In the genomic region with DNA sequence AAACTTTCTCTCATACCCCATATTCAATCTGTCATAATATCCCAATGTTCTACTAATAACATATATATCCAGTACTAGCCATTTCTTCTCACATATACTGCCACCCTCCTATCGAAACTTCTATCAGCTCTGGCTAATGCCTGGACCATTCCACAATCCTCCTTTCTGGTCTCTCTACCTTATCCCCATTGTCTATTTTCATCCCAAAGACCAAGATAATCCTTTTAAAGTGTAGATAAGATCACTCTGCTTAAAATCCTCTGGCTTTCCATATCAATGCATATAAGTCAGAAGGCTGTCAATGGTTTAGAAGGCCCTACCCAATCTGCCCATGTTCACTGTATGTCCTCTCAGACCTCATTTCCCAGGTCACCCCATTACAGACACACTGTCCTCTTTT, we compare ENCODE assay signal across 1 cellular context.
TF ChIP-seq lines count a peak whose summit lies in the region.

No MANE protein-coding gene starts in this region.

TF ChIP-seq in SK-N-SH treated with all-trans-retinoic acid at 6 μM for 48 hours, 23 proteins besides CTCF, POLR2A, EP300 and RAD21 (continued from another document):
- no peak for TF ChIP-seq TSHZ2 (CRISPR knock-in tag; IDR thresholded peaks at IDR 0.05)
- TF ChIP-seq TCF4 (CRISPR knock-in tag; IDR thresholded peaks at IDR 0.05; ENCODE audit: borderline replicate concordance) = no peak
